ENCODE assay signal across 21 cellular contexts in genomic region chr5:98570010-98570409, GRCh38.
DNase-seq lines count a peak whose midpoint lies in the region; ATAC-seq, FAIRE-seq and TF ChIP-seq lines count a peak whose summit lies in the region.
"Had no signal": no experiment of that assay in that cellular context is flagged by ENCODE, and none has a peak within 500 bp of the region (broad histone marks: within the 10 kb centered on the region; RNA-seq: fewer than 3 reads in every experiment).

No MANE protein-coding gene starts in this region.

- peaks cover 26% of the 10 kb centered on the region for H3K36me3 Mint-ChIP-seq in neural crest cell (ENCODE audit: low read depth)
- H3K36me3 Mint-ChIP-seq: brain; immature natural killer cell; stimulated activated effector memory CD8-positive, alpha-beta T cell treated with anti-CD3 and anti-CD28 coated beads, Interleukin-12 subunit alpha, Interleukin-12 subunit beta, amount 100 ng/mL, for 72 hours had no signal

- peak overlapping the region; percentile 74 for H3K27ac Mint-ChIP-seq in neural crest cell (ENCODE audit: unreplicated experiment)
- H3K27ac Mint-ChIP-seq: immature natural killer cell; stimulated activated effector memory CD8-positive, alpha-beta T cell treated with anti-CD3 and anti-CD28 coated beads, Interleukin-12 subunit alpha, Interleukin-12 subunit beta, amount 100 ng/mL, for 72 hours had no signal

- DNase-seq in DMS53 treated with DMSO at 0.1 percent for 48 hours (lab: John Stamatoyannopoulos, UW; ENCODE audit: unreplicated experiment) (peak; percentile 34), M059J (ENCODE audit: low read depth) (peak; percentile 78), neural crest cell (ENCODE audit: low read depth, low spot score) (no peak), tibial nerve (ENCODE audit: low spot score in 2 of 2) (no peak), left lobe of liver (ENCODE audit: low spot score) (no peak)
- no peak for DNase-seq in central memory CD4-positive, alpha-beta T cell
- DNase-seq: activated CD8-positive, alpha-beta memory T cell treated with anti-CD3 and anti-CD28 coated beads, Interleukin-2, amount 50 U/mL, for 4 hours; effector CD4-positive, alpha-beta T cell; immature natural killer cell; KG1; NK-92 treated with Interleukin-12 subunit alpha and Interleukin-12 subunit beta, amount 100 ng/mL, for 24 hours; occipital lobe; SHP77; T-helper 2 cell; upper lobe of right lung had no signal

- 17 to 25% methylated on average over 1 of the region's 1 CpG for WGBS in tibial nerve, 2 donors

- no peak overlapping the region for H3K27ac ChIP-seq in tibial nerve
- H3K27ac ChIP-seq: skin epidermis, upper lobe of right lung had no signal

- no peak for TF ChIP-seq EP300 in tibial nerve (IDR thresholded peaks at IDR 0.05)

- ATAC-seq in GM18505 (IDR thresholded peaks at IDR 0.05; ENCODE audit: unreplicated experiment) (no peak), left lobe of liver (no peak)
- ATAC-seq: stimulated activated effector memory CD8-positive, alpha-beta T cell treated with anti-CD3 and anti-CD28 coated beads, Interleukin-12 subunit alpha, Interleukin-12 subunit beta, amount 100 ng/mL, for 72 hours; upper lobe of right lung had no signal

- peak; percentile 98 for FAIRE-seq in endometrium (lab: Jason Lieb, UNC)
- FAIRE-seq: GM18507 had no signal

- H3K4me1 Mint-ChIP-seq in neural crest cell, result peaks cover 58% of the 10 kb centered on the region
- H3K4me1 Mint-ChIP-seq: immature natural killer cell; stimulated activated effector memory CD8-positive, alpha-beta T cell treated with anti-CD3 and anti-CD28 coated beads, Interleukin-12 subunit alpha, Interleukin-12 subunit beta, amount 100 ng/mL, for 72 hours had no signal

- H3K36me3 ChIP-seq in tibial nerve, result no peaks in the 10 kb centered on the region
- H3K36me3 ChIP-seq: upper lobe of right lung had no signal

- TF ChIP-seq POLR2A in GM18505 (IDR thresholded peaks at IDR 0.05; ENCODE audit: borderline replicate concordance, extremely low read depth, insufficient read depth, insufficient read length) (no peak), tibial nerve (IDR thresholded peaks at IDR 0.05) (no peak)

- H3K9me3 ChIP-seq in tibial nerve, result no peaks in the 10 kb centered on the region
- H3K9me3 ChIP-seq: upper lobe of right lung had no signal

- no peak overlapping the region for H3K4me3 Mint-ChIP-seq in neural crest cell
- H3K4me3 Mint-ChIP-seq: immature natural killer cell; stimulated activated effector memory CD8-positive, alpha-beta T cell treated with anti-CD3 and anti-CD28 coated beads, Interleukin-12 subunit alpha, Interleukin-12 subunit beta, amount 100 ng/mL, for 72 hours had no signal

- no peaks in the 10 kb centered on the region for H3K27me3 ChIP-seq in tibial nerve
- H3K27me3 ChIP-seq: upper lobe of right lung had no signal

- H3K4me3 ChIP-seq in tibial nerve, result no peak overlapping the region
- H3K4me3 ChIP-seq: skin epidermis, upper lobe of right lung had no signal

- H3K27me3 Mint-ChIP-seq in neural crest cell (ENCODE audit: low read depth), result no peaks in the 10 kb centered on the region
- H3K27me3 Mint-ChIP-seq: brain had no signal

- H3K9me3 Mint-ChIP-seq in neural crest cell, result peaks cover 12% of the 10 kb centered on the region
- H3K9me3 Mint-ChIP-seq: stimulated activated effector memory CD8-positive, alpha-beta T cell treated with anti-CD3 and anti-CD28 coated beads, Interleukin-12 subunit alpha, Interleukin-12 subunit beta, amount 100 ng/mL, for 72 hours had no signal

- TF ChIP-seq CTCF in neural crest cell (conservative IDR thresholded peaks at IDR 0.05) (no peak), tibial nerve (IDR thresholded peaks at IDR 0.05) (no peak)

- H3K4me1 ChIP-seq in tibial nerve, result no peaks in the 10 kb centered on the region
- H3K4me1 ChIP-seq: upper lobe of right lung had no signal

Comparison
In these comparisons a context has a peak if more than half of its experiments do, and no peak if none do; other contexts are left out.
1. DNase-seq: peak in DMS53 treated with DMSO at 0.1 percent for 48 hours (single experiment) and M059J (single experiment); none in neural crest cell (single experiment), tibial nerve (0 of 2), left lobe of liver (single experiment) and central memory CD4-positive, alpha-beta T cell (single experiment).